13 cellular contexts compared by ENCODE assay signal in genomic region chr12:3204143-3204542, GRCh38.
DNase-seq lines count a peak whose midpoint lies in the region.
"Had no signal": no experiment of that assay in that cellular context is flagged by ENCODE, and none has a peak within 500 bp of the region (broad histone marks: within the 10 kb centered on the region; RNA-seq: fewer than 3 reads in every experiment).

No MANE protein-coding gene starts in this region.

- intact Hi-C loops in head of caudate nucleus (cut with DNase I) = no loop called here

- DNase-seq in NCI-H526 (lab: John Stamatoyannopoulos, UW) (peak; percentile 14 to 39), NCI-H526 treated with DMSO at 0.1 percent for 48 hours (lab: John Stamatoyannopoulos, UW) (no peak), NCI-H774 (lab: John Stamatoyannopoulos, UW) (peak; percentile 97), head of caudate nucleus (peak in 41 of 42 donors; percentile 48 to 94 (median 75)), GM19240 (ENCODE audit: insufficient read length, low spot score) (no peak), hepatic stellate cell (ENCODE audit: low spot score) (no peak), superior temporal gyrus (ENCODE audit: extremely low spot score) (no peak)
- DNase-seq in Jurkat, Clone E6-1 (ENCODE audit: low read depth, low spot score) = peak; percentile 39
- DNase-seq: activated naive CD4-positive, alpha-beta T cell treated with anti-CD3 and anti-CD28 coated beads, Interleukin-2, amount 50 U/mL, for 16 hours; brain microvascular endothelial cell; effector memory CD4-positive, alpha-beta T cell; MV-4-11; T-helper 1 cell had no signal

- no peak overlapping the region for H3K4me3 ChIP-seq in Jurkat, Clone E6-1 (ENCODE audit: low read length)

Comparison
In these comparisons a context has a peak if more than half of its experiments do, and no peak if none do; other contexts are left out.
1. DNase-seq: peak in NCI-H526 (2 of 2), Jurkat, Clone E6-1 (single experiment), NCI-H774 (single experiment) and head of caudate nucleus (41 of 42); none in NCI-H526 treated with DMSO at 0.1 percent for 48 hours (single experiment), GM19240 (single experiment), hepatic stellate cell (single experiment) and superior temporal gyrus (single experiment).